In genomic region chr17:41621435-41621817, GRCh38 we compare ENCODE assay signal across 9 cellular contexts. TPM values are rescaled to one million over a fixed set of nuclear protein-coding genes. Genes with fewer than 3 reads are reported as not detected.
"Had no signal": no experiment of that assay in that cellular context is flagged by ENCODE, and none has a peak within 500 bp of the region (broad histone marks: within the 10 kb centered on the region; RNA-seq: fewer than 3 reads in every experiment).

No MANE protein-coding gene starts in this region.

RNA-seq across cellular contexts. Expression of gene KRT17, which starts 2.9 kb away (rescaled TPM):
- total RNA-seq: activated CD4-positive, alpha-beta memory T cell treated with anti-CD3 and anti-CD28 coated beads, Interleukin-2, amount 10 ng/mL, durations not matched to agents 7 days and 5 days; activated CD4-positive, alpha-beta T cell treated with anti-CD3 and anti-CD28 coated beads for 36 hours; activated naive CD8-positive, alpha-beta T cell treated with anti-CD3 and anti-CD28 coated beads, Interleukin-2, amount 10 ng/mL, durations not matched to agents 7 days and 5 days; activated T-helper 2 cell treated with anti-CD3 and anti-CD28 coated beads, Interferon-gamma antibody, Interleukin-2, Interleukin-4, amounts not matched to agents 10 μg/mL and 5 μg/mL and 100 μg/mL, durations not matched to agents 14 hours and 24 hours and 36 hours; Right ventricle myocardium inferior; T-helper 2 cell treated with Interferon-gamma antibody and Interleukin-4, amounts not matched to agents 100 ng/mL and 5 ng/mL, for 36 hours had no signal

RNA-seq across cellular contexts. Expression of gene KRT16, which starts 8.9 kb away (rescaled TPM):
- total RNA-seq: activated CD4-positive, alpha-beta memory T cell treated with anti-CD3 and anti-CD28 coated beads, Interleukin-2, amount 10 ng/mL, durations not matched to agents 7 days and 5 days; activated CD4-positive, alpha-beta T cell treated with anti-CD3 and anti-CD28 coated beads for 36 hours; activated CD8-positive, alpha-beta memory T cell treated with anti-CD3 and anti-CD28 coated beads for 36 hours; activated naive CD8-positive, alpha-beta T cell treated with anti-CD3 and anti-CD28 coated beads, Interleukin-2, amount 10 ng/mL, durations not matched to agents 7 days and 5 days; activated T-helper 2 cell treated with anti-CD3 and anti-CD28 coated beads, Interferon-gamma antibody, Interleukin-2, Interleukin-4, amounts not matched to agents 10 μg/mL and 5 μg/mL and 100 μg/mL, durations not matched to agents 14 hours and 24 hours and 36 hours; NCI-H460; Right ventricle myocardium inferior; T-helper 2 cell treated with Interferon-gamma antibody and Interleukin-4, amounts not matched to agents 100 ng/mL and 5 ng/mL, for 36 hours had no signal
- polyA plus RNA-seq: SK-N-SH had no signal

RNA-seq across cellular contexts. Expression of gene KRT14, which starts 34.7 kb away (rescaled TPM):
- total RNA-seq: activated CD4-positive, alpha-beta memory T cell treated with anti-CD3 and anti-CD28 coated beads, Interleukin-2, amount 10 ng/mL, durations not matched to agents 7 days and 5 days; activated CD4-positive, alpha-beta T cell treated with anti-CD3 and anti-CD28 coated beads for 36 hours; activated CD8-positive, alpha-beta memory T cell treated with anti-CD3 and anti-CD28 coated beads for 36 hours; activated naive CD8-positive, alpha-beta T cell treated with anti-CD3 and anti-CD28 coated beads, Interleukin-2, amount 10 ng/mL, durations not matched to agents 7 days and 5 days; activated T-helper 2 cell treated with anti-CD3 and anti-CD28 coated beads, Interferon-gamma antibody, Interleukin-2, Interleukin-4, amounts not matched to agents 10 μg/mL and 5 μg/mL and 100 μg/mL, durations not matched to agents 14 hours and 24 hours and 36 hours; NCI-H460; Right ventricle myocardium inferior; T-helper 2 cell treated with Interferon-gamma antibody and Interleukin-4, amounts not matched to agents 100 ng/mL and 5 ng/mL, for 36 hours had no signal
- polyA plus RNA-seq: SK-N-SH had no signal

RNA-seq across cellular contexts. Expression of gene KRT9, which starts 49.6 kb away (rescaled TPM):
- total RNA-seq: activated CD4-positive, alpha-beta memory T cell treated with anti-CD3 and anti-CD28 coated beads, Interleukin-2, amount 10 ng/mL, durations not matched to agents 7 days and 5 days; activated CD4-positive, alpha-beta T cell treated with anti-CD3 and anti-CD28 coated beads for 36 hours; activated CD8-positive, alpha-beta memory T cell treated with anti-CD3 and anti-CD28 coated beads for 36 hours; activated naive CD8-positive, alpha-beta T cell treated with anti-CD3 and anti-CD28 coated beads, Interleukin-2, amount 10 ng/mL, durations not matched to agents 7 days and 5 days; activated T-helper 2 cell treated with anti-CD3 and anti-CD28 coated beads, Interferon-gamma antibody, Interleukin-2, Interleukin-4, amounts not matched to agents 10 μg/mL and 5 μg/mL and 100 μg/mL, durations not matched to agents 14 hours and 24 hours and 36 hours; NCI-H460; Right ventricle myocardium inferior; T-helper 2 cell treated with Interferon-gamma antibody and Interleukin-4, amounts not matched to agents 100 ng/mL and 5 ng/mL, for 36 hours had no signal
- polyA plus RNA-seq: SK-N-SH had no signal
